Comparison of ENCODE assay signal across 15 cellular contexts in genomic region chr11:121613724-121614123, GRCh38.
DNase-seq lines count a peak whose midpoint lies in the region; ATAC-seq and TF ChIP-seq lines count a peak whose summit lies in the region.
"Had no signal": no experiment of that assay in that cellular context is flagged by ENCODE, and none has a peak within 500 bp of the region (broad histone marks: within the 10 kb centered on the region; RNA-seq: fewer than 3 reads in every experiment).

No MANE protein-coding gene starts in this region.

- H3K4me3 ChIP-seq in HEK293 (ENCODE audit: low read depth, low read length) (no peak overlapping the region), fibroblast of pulmonary artery (replicated peaks; ENCODE audit: low read depth, low read length) (no peak overlapping the region), gastroesophageal sphincter (no peak overlapping the region), tibial artery (no peak overlapping the region)
- H3K4me3 ChIP-seq: colonic mucosa, SK-N-MC had no signal

- no peaks in the 10 kb centered on the region for H3K27me3 ChIP-seq in gastroesophageal sphincter
- no peaks in the 10 kb centered on the region for H3K27me3 ChIP-seq in tibial artery
- H3K27me3 ChIP-seq: colonic mucosa had no signal

- 63 to 68% methylated on average over 3 to 4 of the region's 4 CpGs for WGBS in gastroesophageal sphincter (ENCODE audit: low coverage in 1 of 2), 2 donors

- H3K9me3 ChIP-seq in HEK293 (ENCODE audit: control insufficient read depth, insufficient read depth, low read depth, low read length) (no peaks in the 10 kb centered on the region), gastroesophageal sphincter (no peaks in the 10 kb centered on the region), tibial artery (no peaks in the 10 kb centered on the region)
- H3K9me3 ChIP-seq: colonic mucosa had no signal

- TF ChIP-seq CTCF in HEK293 (tag by site-specific recombination; IDR thresholded peaks at IDR 0.05): no peak
- TF ChIP-seq CTCF in fibroblast of pulmonary artery (IDR thresholded peaks at IDR 0.05; ENCODE audit: low read length, missing control alignments): no peak
- no peak for TF ChIP-seq CTCF in gastroesophageal sphincter (IDR thresholded peaks at IDR 0.05)
- no peak for TF ChIP-seq CTCF in tibial artery (IDR thresholded peaks at IDR 0.05)

- TF ChIP-seq POLR2A in gastroesophageal sphincter (IDR thresholded peaks at IDR 0.05): no peak

- peak; percentile 24 for DNase-seq in AG08396 (ENCODE audit: low spot score)
- DNase-seq in NCI-H2227 treated with DMSO at 0.1 percent for 48 hours (lab: John Stamatoyannopoulos, UW): peak; percentile 4
- DNase-seq in fibroblast of pulmonary artery (ENCODE audit: low read depth): peak; percentile 20
- no peak for DNase-seq in NCI-H2171 (lab: John Stamatoyannopoulos, UW)
- DNase-seq in tibial artery: no peak
- DNase-seq: colonic mucosa, GF-D8, NCI-H526, T1000 had no signal

- intact Hi-C loops in tibial artery (cut with DNase I; ENCODE audit: low total_unique reads): no loop called here

- ATAC-seq in gastroesophageal sphincter (no peak), GM18873 (IDR thresholded peaks at IDR 0.05; ENCODE audit: low FRiP score, unreplicated experiment) (no peak)
- ATAC-seq: activated CD4-positive, CD25-positive, alpha-beta regulatory T cell treated with anti-CD3 and anti-CD28 coated beads, Interleukin-2, amount 50 U/mL, for 24 hours; sciatic nerve had no signal

- H3K36me3 ChIP-seq in HEK293 (ENCODE audit: control insufficient read depth in 2 of 2, insufficient read depth in 1 of 2, low read length in 2 of 2) (peaks cover 0 to 4% of the 10 kb centered on the region in 2 experiments; a peak in 1 of 3 replicates), gastroesophageal sphincter (peaks cover 0 to 35% of the 10 kb centered on the region in 2 donors), tibial artery (peaks cover 18 to 86% (median 33%) of the 10 kb centered on the region in 3 donors)
- H3K36me3 ChIP-seq: colonic mucosa had no signal

- H3K27ac ChIP-seq in HEK293 (ENCODE audit: extremely low read depth, low read depth, low read length): no peak overlapping the region
- peak overlapping the region in 1 of 4 donors; percentile 24 for H3K27ac ChIP-seq in gastroesophageal sphincter
- H3K27ac ChIP-seq in tibial artery: no peak overlapping the region
- H3K27ac ChIP-seq: colonic mucosa, SK-N-MC had no signal

- H3K4me1 ChIP-seq in HEK293 (ENCODE audit: control insufficient read depth, insufficient read depth, low read length): no peaks in the 10 kb centered on the region
- peaks cover 0 to 12% (median 0%) of the 10 kb centered on the region in 3 donors for H3K4me1 ChIP-seq in gastroesophageal sphincter
- H3K4me1 ChIP-seq in tibial artery: no peaks in the 10 kb centered on the region
- H3K4me1 ChIP-seq: colonic mucosa had no signal

- POLR2A ChIA-PET in HEK293 (lab: Yijun Ruan, JAX): interaction anchor here (0.6 kb wide), 1 partner anchor 10 kb away, joined by 3 read pairs; no protein-coding TSS in a partner anchor

- TF ChIP-seq EP300 in gastroesophageal sphincter (IDR thresholded peaks at IDR 0.05): no peak

- CTCF ChIA-PET in HEK293 (lab: Yijun Ruan, JAX): interaction anchor here (0.6 to 1.0 kb wide), 2 partner anchors 39 to 746 kb away, joined by 3 read pairs; no protein-coding TSS in a partner anchor

TF ChIP-seq in HEK293, 187 proteins besides CTCF, POLR2A, EP300 and RAD21:
- TF ChIP-seq PRDM4 (tag by site-specific recombination; IDR thresholded peaks at IDR 0.05) (0 out of 2 replicates have a peak, but pooled peaks have one; percentile 24), AEBP2 (tag by site-specific recombination; IDR thresholded peaks at IDR 0.05; ENCODE audit: borderline replicate concordance) (no peak), OSR2 (tag by site-specific recombination; IDR thresholded peaks at IDR 0.05) (0 out of 2 replicates have a peak, but pooled peaks have one; percentile 15)

Comparison
In these comparisons a context has a peak if more than half of its experiments do, and no peak if none do; other contexts are left out.
1. DNase-seq: peak in AG08396 (single experiment), NCI-H2227 treated with DMSO at 0.1 percent for 48 hours (single experiment) and fibroblast of pulmonary artery (single experiment); none in NCI-H2171 (single experiment) and tibial artery (0 of 2).